Comparison of ENCODE assay signal across 8 cellular contexts in the genomic region with DNA sequence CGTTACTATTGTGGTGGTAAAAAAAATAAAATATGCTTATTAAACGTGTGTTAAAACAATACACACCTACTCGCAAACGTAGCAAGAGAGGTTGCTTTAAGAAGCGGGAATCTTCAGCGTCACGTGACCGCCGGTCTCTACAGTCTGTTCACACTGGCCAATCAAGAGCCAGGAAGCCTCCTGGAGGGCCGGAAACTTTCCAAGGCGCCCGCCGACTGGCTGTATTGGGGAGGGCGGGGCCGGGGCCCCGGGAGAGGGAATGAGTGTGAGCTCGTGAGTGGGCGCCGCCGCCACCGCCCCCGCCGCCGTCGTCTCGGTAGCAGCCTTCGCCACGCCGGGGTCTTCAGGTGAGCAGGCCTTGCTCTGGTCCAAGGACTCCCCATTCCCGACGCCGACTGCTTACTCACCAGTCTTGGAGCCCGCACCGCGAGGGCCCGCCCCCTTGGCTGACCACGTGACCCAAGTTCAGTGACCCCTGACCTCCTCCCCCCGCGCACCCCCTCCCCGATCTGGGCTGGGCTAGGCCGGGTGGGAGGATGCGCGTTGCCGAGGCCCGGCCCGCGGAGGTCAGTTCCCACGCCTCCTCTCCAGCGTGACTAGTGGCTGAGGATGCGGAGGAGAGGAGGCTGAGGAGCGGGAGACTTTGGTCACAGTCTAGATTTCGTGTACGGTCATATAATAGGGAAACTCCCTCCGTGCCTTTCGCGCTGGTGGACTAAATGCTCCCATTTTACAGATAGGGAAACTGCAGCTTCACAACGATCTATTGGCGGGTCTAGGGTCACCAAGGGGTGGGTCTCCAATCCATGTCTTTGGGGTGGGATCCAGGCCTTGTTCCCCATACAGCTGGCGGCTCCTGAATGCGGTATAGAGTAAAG. TPM values are rescaled to one million over a fixed set of nuclear protein-coding genes. Genes with fewer than 3 reads are reported as not detected.
DNase-seq lines count a peak whose midpoint lies in the region; ATAC-seq and TF ChIP-seq lines count a peak whose summit lies in the region.

A gene with protein sequence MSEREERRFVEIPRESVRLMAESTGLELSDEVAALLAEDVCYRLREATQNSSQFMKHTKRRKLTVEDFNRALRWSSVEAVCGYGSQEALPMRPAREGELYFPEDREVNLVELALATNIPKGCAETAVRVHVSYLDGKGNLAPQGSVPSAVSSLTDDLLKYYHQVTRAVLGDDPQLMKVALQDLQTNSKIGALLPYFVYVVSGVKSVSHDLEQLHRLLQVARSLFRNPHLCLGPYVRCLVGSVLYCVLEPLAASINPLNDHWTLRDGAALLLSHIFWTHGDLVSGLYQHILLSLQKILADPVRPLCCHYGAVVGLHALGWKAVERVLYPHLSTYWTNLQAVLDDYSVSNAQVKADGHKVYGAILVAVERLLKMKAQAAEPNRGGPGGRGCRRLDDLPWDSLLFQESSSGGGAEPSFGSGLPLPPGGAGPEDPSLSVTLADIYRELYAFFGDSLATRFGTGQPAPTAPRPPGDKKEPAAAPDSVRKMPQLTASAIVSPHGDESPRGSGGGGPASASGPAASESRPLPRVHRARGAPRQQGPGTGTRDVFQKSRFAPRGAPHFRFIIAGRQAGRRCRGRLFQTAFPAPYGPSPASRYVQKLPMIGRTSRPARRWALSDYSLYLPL (plus strand): TSS at position 253 of the 878 bp plus-strand sequence. CDS start 4,388 bp downstream, outside the sequence.

- ATAC-seq in GM19025 (IDR thresholded peaks at IDR 0.05; ENCODE audit: low read depth, unreplicated experiment), result peak; percentile 86
- ATAC-seq in HG03342 (IDR thresholded peaks at IDR 0.05; ENCODE audit: unreplicated experiment), result peak; percentile 75

- TF ChIP-seq CTCF in AG09319 (IDR thresholded peaks at IDR 0.05; ENCODE audit: low read depth, low read length), result no peak
- TF ChIP-seq CTCF in kidney epithelial cell (IDR thresholded peaks at IDR 0.05; ENCODE audit: insufficient read depth, low read length, poor library complexity, severe bottlenecking), result no peak

- no peaks in the 10 kb centered on the region for H3K27me3 ChIP-seq in kidney epithelial cell (ENCODE audit: control insufficient read depth, insufficient read depth, low read length)

- peak within 1 kb of the TSS; percentile 83 for H3K4me3 ChIP-seq in kidney epithelial cell (ENCODE audit: low read depth, low read length)

- peaks cover 2% of the 10 kb centered on the region for H3K36me3 ChIP-seq in kidney epithelial cell (ENCODE audit: control insufficient read depth, insufficient read depth, low read length)

- DNase-seq in AG09319 (ENCODE audit: extremely low read depth, low read depth) (peak; percentile 84), NCI-H446 (lab: John Stamatoyannopoulos, UW) (peak; percentile 97 to 98), cerebellum (ENCODE audit: low spot score) (peak; percentile 96), kidney epithelial cell (ENCODE audit: low read depth) (peak; percentile 87)
- peak; percentile 84 for DNase-seq in activated CD4-positive, alpha-beta T cell treated with anti-CD3 and anti-CD28 coated beads for 1 hour
- peak; percentile 95 to 97 for DNase-seq in stimulated activated CD4-positive, alpha-beta T cell treated with anti-CD3 and anti-CD28 coated beads, Interleukin-15, amount 100 ng/mL, for 48 hours (ENCODE audit: low read depth in 2 of 2)

RNA-seq across cellular contexts. Expression of the gene that starts here (rescaled TPM):
- total RNA-seq in cerebellum (16.0 TPM), kidney epithelial cell (19.4 and 29.1 TPM in 2 replicates)

Comparison
In these comparisons a context has a peak if more than half of its experiments do, and no peak if none do; other contexts are left out.
1. Peak in every context shown above with its lines: DNase-seq, ATAC-seq and H3K4me3 ChIP-seq.